In the genomic region with DNA sequence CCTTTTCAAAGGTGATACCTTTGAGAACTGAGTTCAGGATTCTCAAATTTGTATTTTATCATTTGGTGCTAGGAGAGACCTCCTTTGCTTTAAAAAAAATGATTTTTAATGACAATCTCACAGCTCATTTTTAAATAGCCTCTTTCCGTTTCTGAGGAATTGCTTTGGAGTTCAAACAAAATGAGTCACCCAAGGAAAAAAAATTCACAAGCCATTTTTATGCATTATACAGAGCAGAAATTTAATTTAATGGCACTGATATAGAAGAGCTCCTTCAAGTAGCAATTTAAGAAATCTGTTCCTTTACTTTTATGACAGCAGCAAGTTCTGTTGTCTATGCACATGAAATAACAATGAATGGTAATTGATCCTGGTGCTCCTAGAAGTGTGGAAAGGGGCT, we compare ENCODE assay signal across 26 cellular contexts.
A peak's percentile ranks its signal among the peaks of the same experiment; 100 is the strongest.
DNase-seq lines count a peak whose midpoint lies in the region; ATAC-seq and TF ChIP-seq lines count a peak whose summit lies in the region.
"Had no signal": no experiment of that assay in that cellular context is flagged by ENCODE, and none has a peak within 500 bp of the region (broad histone marks: within the 10 kb centered on the region; RNA-seq: fewer than 3 reads in every experiment).

No MANE protein-coding gene starts in this region.

- no peaks in the 10 kb centered on the region for H3K27me3 Mint-ChIP-seq in activated T-cell treated with anti-CD3 and anti-CD28 coated beads, Interleukin-2, amount 50 U/mL, for 72 hours (ENCODE audit: low read depth)
- H3K27me3 Mint-ChIP-seq in activated naive CD8-positive, alpha-beta T cell treated with anti-CD3 and anti-CD28 coated beads for 36 hours = no peaks in the 10 kb centered on the region
- H3K27me3 Mint-ChIP-seq: activated CD4-positive, alpha-beta memory T cell treated with anti-CD3 and anti-CD28 coated beads for 36 hours; stimulated activated naive B cell treated with anti-CD40 and anti-IgM and Interleukin-4, amounts not matched to agents 10 μg/mL and 1 μg/mL and 100 μg/mL, for 72 hours had no signal

- H3K4me3 Mint-ChIP-seq in activated T-cell treated with anti-CD3 and anti-CD28 coated beads, Interleukin-2, amount 50 U/mL, for 72 hours = no peak overlapping the region
- H3K4me3 Mint-ChIP-seq in activated naive CD8-positive, alpha-beta T cell treated with anti-CD3 and anti-CD28 coated beads for 36 hours = no peak overlapping the region
- H3K4me3 Mint-ChIP-seq: activated CD4-positive, alpha-beta memory T cell treated with anti-CD3 and anti-CD28 coated beads for 36 hours; brain; GM23338; natural killer cell; stimulated activated naive B cell treated with anti-CD40 and anti-IgM and Interleukin-4, amounts not matched to agents 10 μg/mL and 1 μg/mL and 100 μg/mL, for 72 hours had no signal

- H3K27ac Mint-ChIP-seq in activated T-cell treated with anti-CD3 and anti-CD28 coated beads, Interleukin-2, amount 50 U/mL, for 72 hours = no peak overlapping the region
- H3K27ac Mint-ChIP-seq in activated naive CD8-positive, alpha-beta T cell treated with anti-CD3 and anti-CD28 coated beads for 36 hours = no peak overlapping the region
- H3K27ac Mint-ChIP-seq: activated CD4-positive, alpha-beta memory T cell treated with anti-CD3 and anti-CD28 coated beads for 36 hours; GM23338; natural killer cell; stimulated activated naive B cell treated with anti-CD40 and anti-IgM and Interleukin-4, amounts not matched to agents 10 μg/mL and 1 μg/mL and 100 μg/mL, for 72 hours had no signal

- no peaks in the 10 kb centered on the region for H3K9me3 Mint-ChIP-seq in activated T-cell treated with anti-CD3 and anti-CD28 coated beads, Interleukin-2, amount 50 U/mL, for 72 hours
- H3K9me3 Mint-ChIP-seq in activated naive CD8-positive, alpha-beta T cell treated with anti-CD3 and anti-CD28 coated beads for 36 hours = no peaks in the 10 kb centered on the region
- H3K9me3 Mint-ChIP-seq: activated CD4-positive, alpha-beta memory T cell treated with anti-CD3 and anti-CD28 coated beads for 36 hours; brain; GM23338; natural killer cell; stimulated activated naive B cell treated with anti-CD40 and anti-IgM and Interleukin-4, amounts not matched to agents 10 μg/mL and 1 μg/mL and 100 μg/mL, for 72 hours had no signal

- TF ChIP-seq CTCF in cardiac fibroblast (IDR thresholded peaks at IDR 0.05; ENCODE audit: low read depth, low read length) = no peak

- no peak overlapping the region for H3K4me3 ChIP-seq in cardiac fibroblast (replicated peaks in 1 of 2; ENCODE audit: low read depth in 2 of 2, low read length in 2 of 2)
- H3K4me3 ChIP-seq: coronary artery, GM23338, heart right ventricle, left lung, right atrium auricular region, thoracic aorta had no signal

- no peaks in the 10 kb centered on the region for H3K36me3 Mint-ChIP-seq in activated T-cell treated with anti-CD3 and anti-CD28 coated beads, Interleukin-2, amount 50 U/mL, for 72 hours (ENCODE audit: insufficient read depth in 2 of 2)
- no peaks in the 10 kb centered on the region for H3K36me3 Mint-ChIP-seq in activated naive CD8-positive, alpha-beta T cell treated with anti-CD3 and anti-CD28 coated beads for 36 hours
- H3K36me3 Mint-ChIP-seq: activated CD4-positive, alpha-beta memory T cell treated with anti-CD3 and anti-CD28 coated beads for 36 hours; brain; natural killer cell; stimulated activated naive B cell treated with anti-CD40 and anti-IgM and Interleukin-4, amounts not matched to agents 10 μg/mL and 1 μg/mL and 100 μg/mL, for 72 hours had no signal

- no peak for ATAC-seq in activated T-cell treated with anti-CD3 and anti-CD28 coated beads, Interleukin-2, amount 50 U/mL, for 72 hours (replicated peaks in 1 of 2)
- ATAC-seq: GM23338; heart right ventricle; left lung; natural killer cell; Panc1; stimulated activated naive B cell treated with anti-CD40 and anti-IgM and Interleukin-4, amounts not matched to agents 10 μg/mL and 1 μg/mL and 100 μg/mL, for 72 hours had no signal

- peak; percentile 16 for DNase-seq in AG20443 (ENCODE audit: low spot score)
- peak; percentile 25 for DNase-seq in HT1080 (ENCODE audit: low read depth)
- peak; percentile 25 to 49 for DNase-seq in cardiac fibroblast (ENCODE audit: low read depth in 2 of 2)
- peak; percentile 36 for DNase-seq in iris pigment epithelial cell (ENCODE audit: low read depth)
- no peak for DNase-seq in activated T-cell treated with anti-CD3 and anti-CD28 coated beads, Interleukin-2, amount 50 U/mL, for 72 hours
- no peak for DNase-seq in HPDE6-E6E7 (ENCODE audit: extremely low spot score)
- DNase-seq in superior temporal gyrus (ENCODE audit: extremely low spot score) = no peak
- DNase-seq in activated naive CD8-positive, alpha-beta T cell treated with anti-CD3 and anti-CD28 coated beads for 36 hours = no peak
- DNase-seq: activated CD4-positive, alpha-beta memory T cell treated with anti-CD3 and anti-CD28 coated beads for 36 hours; activated CD4-positive, CD25-positive, alpha-beta regulatory T cell; heart right ventricle; KBM-7; left lung; natural killer cell; NCI-H1436; NCI-H2171; NCI-H524; SIG-M5; stimulated activated CD4-positive, alpha-beta T cell treated with anti-CD3 and anti-CD28 coated beads, Interleukin-4, amount 100 ng/mL, for 24 hours; stimulated activated naive B cell treated with anti-CD40 and anti-IgM and Interleukin-4, amounts not matched to agents 10 μg/mL and 1 μg/mL and 100 μg/mL, for 72 hours had no signal

- no peaks in the 10 kb centered on the region for H3K4me1 Mint-ChIP-seq in activated T-cell treated with anti-CD3 and anti-CD28 coated beads, Interleukin-2, amount 50 U/mL, for 72 hours (ENCODE audit: low read depth)
- H3K4me1 Mint-ChIP-seq in activated naive CD8-positive, alpha-beta T cell treated with anti-CD3 and anti-CD28 coated beads for 36 hours = peaks cover 4% of the 10 kb centered on the region
- H3K4me1 Mint-ChIP-seq: natural killer cell; stimulated activated naive B cell treated with anti-CD40 and anti-IgM and Interleukin-4, amounts not matched to agents 10 μg/mL and 1 μg/mL and 100 μg/mL, for 72 hours had no signal

Comparison
In these comparisons a context has a peak if more than half of its experiments do, and no peak if none do; other contexts are left out.
1. DNase-seq: peak in AG20443 (single experiment), HT1080 (single experiment), cardiac fibroblast (2 of 2) and iris pigment epithelial cell (single experiment); none in activated T-cell treated with anti-CD3 and anti-CD28 coated beads, Interleukin-2, amount 50 U/mL, for 72 hours (0 of 2), HPDE6-E6E7 (single experiment), superior temporal gyrus (single experiment) and activated naive CD8-positive, alpha-beta T cell treated with anti-CD3 and anti-CD28 coated beads for 36 hours (single experiment).